Comparison of ENCODE assay signal across 16 cellular contexts in the genomic region with DNA sequence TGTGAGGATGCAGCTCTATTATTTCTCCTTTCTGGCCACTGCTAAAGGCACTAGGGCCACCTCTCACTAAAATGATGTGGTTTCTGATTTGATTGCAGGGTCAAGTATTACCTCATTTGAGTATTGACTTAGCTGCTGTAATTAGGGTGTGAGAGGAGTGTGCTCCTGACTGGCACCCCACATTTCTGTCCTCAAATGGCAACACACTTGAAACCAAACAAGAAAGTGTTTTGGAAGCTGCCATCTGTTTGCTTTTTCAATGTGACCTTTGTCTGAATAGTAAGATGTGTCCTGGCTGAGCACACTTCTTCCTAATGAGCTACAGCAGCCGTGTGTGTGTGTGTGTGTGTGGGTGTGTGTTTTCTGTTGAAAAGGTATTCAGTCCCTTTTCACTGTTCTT.
DNase-seq lines count a peak whose midpoint lies in the region; ATAC-seq lines count a peak whose summit lies in the region.
"Had no signal": no experiment of that assay in that cellular context is flagged by ENCODE, and none has a peak within 500 bp of the region (broad histone marks: within the 10 kb centered on the region; RNA-seq: fewer than 3 reads in every experiment).

No MANE protein-coding gene starts in this region.

- DNase-seq in NCI-H82 (lab: John Stamatoyannopoulos, UW) (peak; percentile 15), NCI-H82 treated with DMSO at 0.1 percent for 48 hours (lab: John Stamatoyannopoulos, UW; ENCODE audit: unreplicated experiment) (no peak), NCI-H2227 treated with DMSO at 0.1 percent for 48 hours (lab: John Stamatoyannopoulos, UW) (peak; percentile 73), cerebellar cortex (ENCODE audit: low spot score) (peak; percentile 24), cerebellum (ENCODE audit: low spot score) (no peak), aorta (no peak)
- DNase-seq in activated naive CD4-positive, alpha-beta T cell treated with anti-CD3 and anti-CD28 coated beads for 36 hours, result no peak
- DNase-seq: activated CD8-positive, alpha-beta T cell treated with anti-CD3 and anti-CD28 coated beads, Interleukin-2, amount 10 ng/mL, durations not matched to agents 7 days and 5 days; activated effector memory CD4-positive, alpha-beta T cell treated with anti-CD3 and anti-CD28 coated beads, Interleukin-2, amount 50 U/mL, for 16 hours; CD4-positive, CD25-positive, alpha-beta regulatory T cell; GDM1; SK-N-SH; stimulated activated naive CD4-positive, alpha-beta T cell treated with Interleukin-2 at 50 U/mL for 16 hours had no signal

- peaks cover 9% of the 10 kb centered on the region for H3K36me3 Mint-ChIP-seq in activated naive CD4-positive, alpha-beta T cell treated with anti-CD3 and anti-CD28 coated beads for 36 hours (ENCODE audit: low read depth)

- no peak overlapping the region for H3K27ac ChIP-seq in aorta (ENCODE audit: low read depth in 1 of 2, low read length in 2 of 2)
- H3K27ac ChIP-seq: ascending aorta had no signal

- no peaks in the 10 kb centered on the region for H3K27me3 ChIP-seq in aorta (ENCODE audit: control insufficient read depth in 1 of 2, insufficient read depth in 2 of 2, low read length in 1 of 2)
- H3K27me3 ChIP-seq: ascending aorta had no signal

- no peak overlapping the region for H3K4me3 ChIP-seq in aorta (ENCODE audit: low read length in 2 of 2)
- H3K4me3 ChIP-seq: ascending aorta had no signal

- ATAC-seq in aorta (ENCODE audit: low FRiP score) (no peak), GM19035 (IDR thresholded peaks at IDR 0.05; ENCODE audit: unreplicated experiment) (no peak)
- ATAC-seq: activated CD8-positive, alpha-beta T cell treated with anti-CD3 and anti-CD28 coated beads, Interleukin-2, amount 10 ng/mL, durations not matched to agents 7 days and 5 days; natural killer cell treated with Interleukin-12 subunit alpha and Interleukin-12 subunit beta and Interleukin-15 and Interleukin-18, amount 100 ng/mL, for 72 hours had no signal

- no peak overlapping the region for H3K4me3 Mint-ChIP-seq in activated naive CD4-positive, alpha-beta T cell treated with anti-CD3 and anti-CD28 coated beads for 36 hours
- H3K4me3 Mint-ChIP-seq: activated CD8-positive, alpha-beta T cell treated with anti-CD3 and anti-CD28 coated beads, Interleukin-2, amount 10 ng/mL, durations not matched to agents 7 days and 5 days; CD4-positive, CD25-positive, alpha-beta regulatory T cell; natural killer cell treated with Interleukin-12 subunit alpha and Interleukin-12 subunit beta and Interleukin-15 and Interleukin-18, amount 100 ng/mL, for 72 hours had no signal

- H3K27me3 Mint-ChIP-seq in activated naive CD4-positive, alpha-beta T cell treated with anti-CD3 and anti-CD28 coated beads for 36 hours (ENCODE audit: low read depth), result no peaks in the 10 kb centered on the region
- H3K27me3 Mint-ChIP-seq: CD4-positive, CD25-positive, alpha-beta regulatory T cell; natural killer cell treated with Interleukin-12 subunit alpha and Interleukin-12 subunit beta and Interleukin-15 and Interleukin-18, amount 100 ng/mL, for 72 hours had no signal

- intact Hi-C loops in activated naive CD4-positive, alpha-beta T cell treated with anti-CD3 and anti-CD28 coated beads for 36 hours (cut with micrococcal nuclease), result no loop called here
- intact Hi-C loops in aorta (cut with DNase I), result no loop called here

- 19 to 81% methylated on average over 1 of the region's 1 CpG for WGBS in aorta, 2 donors

- CTCF ChIA-PET in activated naive CD4-positive, alpha-beta T cell treated with anti-CD3 and anti-CD28 coated beads for 36 hours (lab: Charles Lee), result interaction anchor here (0.7 kb wide), 1 partner anchor 61 kb away, joined by 3 read pairs; no protein-coding TSS in a partner anchor

- H3K9me3 Mint-ChIP-seq in activated naive CD4-positive, alpha-beta T cell treated with anti-CD3 and anti-CD28 coated beads for 36 hours, result no peaks in the 10 kb centered on the region
- H3K9me3 Mint-ChIP-seq: CD4-positive, CD25-positive, alpha-beta regulatory T cell; natural killer cell treated with Interleukin-12 subunit alpha and Interleukin-12 subunit beta and Interleukin-15 and Interleukin-18, amount 100 ng/mL, for 72 hours had no signal

- no peaks in the 10 kb centered on the region for H3K4me1 ChIP-seq in aorta (ENCODE audit: control insufficient read depth in 1 of 2, insufficient read depth in 2 of 2, low read length in 2 of 2)
- H3K4me1 ChIP-seq: ascending aorta had no signal

- H3K36me3 ChIP-seq in aorta (ENCODE audit: control insufficient read depth in 1 of 2, insufficient read depth in 2 of 2, low read length in 1 of 2), result peaks cover 0 to 2% of the 10 kb centered on the region in 2 donors

- H3K9me3 ChIP-seq in aorta (ENCODE audit: control insufficient read depth, low read length), result no peaks in the 10 kb centered on the region
- H3K9me3 ChIP-seq: ascending aorta, SK-N-SH had no signal

- no peaks in the 10 kb centered on the region for H3K4me1 Mint-ChIP-seq in activated naive CD4-positive, alpha-beta T cell treated with anti-CD3 and anti-CD28 coated beads for 36 hours (ENCODE audit: low read depth)

- no peak overlapping the region for H3K27ac Mint-ChIP-seq in activated naive CD4-positive, alpha-beta T cell treated with anti-CD3 and anti-CD28 coated beads for 36 hours
- H3K27ac Mint-ChIP-seq: activated CD8-positive, alpha-beta T cell treated with anti-CD3 and anti-CD28 coated beads, Interleukin-2, amount 10 ng/mL, durations not matched to agents 7 days and 5 days; natural killer cell treated with Interleukin-12 subunit alpha and Interleukin-12 subunit beta and Interleukin-15 and Interleukin-18, amount 100 ng/mL, for 72 hours had no signal

Comparison
In these comparisons a context has a peak if more than half of its experiments do, and no peak if none do; other contexts are left out.
1. DNase-seq: peak in NCI-H82 (single experiment), NCI-H2227 treated with DMSO at 0.1 percent for 48 hours (single experiment) and cerebellar cortex (single experiment); none in NCI-H82 treated with DMSO at 0.1 percent for 48 hours (single experiment), activated naive CD4-positive, alpha-beta T cell treated with anti-CD3 and anti-CD28 coated beads for 36 hours (single experiment), cerebellum (single experiment) and aorta (0 of 2).